8 cellular contexts compared by ENCODE assay signal in the genomic region with DNA sequence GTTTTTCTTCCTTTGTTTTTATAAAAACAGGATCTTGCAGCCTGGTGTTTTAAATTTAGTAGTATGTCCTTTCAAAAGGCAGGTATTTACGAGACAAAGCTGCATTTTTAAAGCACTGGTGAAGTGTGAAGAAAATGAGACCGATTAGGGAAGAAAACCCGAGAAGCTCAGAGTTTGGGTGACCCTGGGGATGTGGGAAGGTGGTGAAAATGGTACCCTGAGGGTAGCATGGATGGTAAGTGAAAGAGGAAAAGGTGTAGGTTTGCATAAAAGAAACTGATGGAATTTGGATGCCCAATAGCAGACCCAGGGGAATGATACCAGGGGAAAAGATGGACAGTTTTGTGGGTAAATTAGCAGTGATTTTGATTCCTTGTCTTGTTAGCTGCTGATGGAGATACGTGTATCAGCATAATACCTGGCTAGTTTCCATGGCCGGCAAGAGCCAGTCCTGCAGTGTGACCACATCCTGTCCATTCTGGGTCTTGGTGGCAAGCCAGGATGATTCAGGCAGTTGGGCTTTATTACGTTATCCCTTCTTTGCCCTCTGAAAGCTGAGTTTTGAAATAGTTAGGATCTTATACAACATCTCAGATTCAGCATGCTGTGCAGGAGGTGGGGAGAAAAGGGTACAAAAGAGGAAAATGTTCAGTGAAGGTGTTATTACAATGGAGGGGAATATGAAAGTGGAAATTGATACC. TPM values are rescaled to one million over a fixed set of nuclear protein-coding genes. Genes with fewer than 3 reads are reported as not detected.
DNase-seq lines count a peak whose midpoint lies in the region; ATAC-seq and TF ChIP-seq lines count a peak whose summit lies in the region.

No MANE protein-coding gene starts in this region.

- H3K4me1 ChIP-seq in A673 (ENCODE audit: insufficient read depth, low read length, poor library complexity, severe bottlenecking) (peaks cover 27% of the 10 kb centered on the region), gastroesophageal sphincter (peaks cover 0 to 21% (median 3%) of the 10 kb centered on the region in 3 donors)

- ATAC-seq in gastroesophageal sphincter (peak; percentile 98), HG03521 (IDR thresholded peaks at IDR 0.05; ENCODE audit: unreplicated experiment) (no peak)

- H3K27me3 ChIP-seq in A673 (replicated peaks; ENCODE audit: insufficient read depth, low read depth, low read length, poor library complexity) = no peaks in the 10 kb centered on the region
- H3K27me3 ChIP-seq in gastroesophageal sphincter = no peaks in the 10 kb centered on the region

- DNase-seq in A673 (ENCODE audit: low spot score) (peak; percentile 64), HFFc6 (peak; percentile 99), SW 1271 (lab: John Stamatoyannopoulos, UW) (peak; percentile 95 to 99), skeletal muscle cell (ENCODE audit: low read depth) (peak; percentile 99), GM13976 (ENCODE audit: low spot score) (no peak)
- no peak for DNase-seq in stimulated activated CD4-positive, alpha-beta T cell treated with anti-CD3 and anti-CD28 coated beads, Interleukin-2, amount 100 ng/mL, for 24 hours

- peak overlapping the region; percentile 81 for H3K4me3 Mint-ChIP-seq in HFFc6

- H3K36me3 Mint-ChIP-seq in HFFc6 (ENCODE audit: low read depth) = peaks cover 30% of the 10 kb centered on the region

- no peak for TF ChIP-seq POLR2A in gastroesophageal sphincter (IDR thresholded peaks at IDR 0.05)

- H3K4me3 ChIP-seq in A673 (ENCODE audit: low read depth, low read length, poor library complexity, severe bottlenecking) (no peak overlapping the region), gastroesophageal sphincter (no peak overlapping the region), skeletal muscle cell (ENCODE audit: low read depth, low read length) (no peak overlapping the region)

- H3K36me3 ChIP-seq in A673 (ENCODE audit: insufficient read depth, low read length, poor library complexity, severe bottlenecking) (no peaks in the 10 kb centered on the region), gastroesophageal sphincter (no peaks in the 10 kb centered on the region)

- peak overlapping the region; percentile 78 for H3K27ac Mint-ChIP-seq in HFFc6

- 0 to 34% methylated on average over 3 to 6 of the region's 6 CpGs for WGBS in gastroesophageal sphincter (ENCODE audit: low coverage in 1 of 2), 2 donors

- in situ Hi-C loops in GM13976 (cut with MboI; ENCODE audit: low sequenced_read_pairs, unreplicated experiment) = no loop called here

- intact Hi-C loops in A673 (cut with micrococcal nuclease; ENCODE audit: unreplicated experiment) = no loop called here

- peaks cover 2% of the 10 kb centered on the region; the same call in 1 of the 2 replicates for H3K27me3 Mint-ChIP-seq in HFFc6 (ENCODE audit: insufficient read depth)

- TF ChIP-seq EP300 in gastroesophageal sphincter (IDR thresholded peaks at IDR 0.05) = no peak

- peak overlapping the region; percentile 20 for H3K27ac ChIP-seq in A673 (ENCODE audit: low read depth, low read length, poor library complexity, severe bottlenecking)
- H3K27ac ChIP-seq in gastroesophageal sphincter = peak overlapping the region; percentile 27 to 61 (median 56)

- POLR2A ChIA-PET in A673 (lab: Charles Lee; ENCODE audit: low non-redundant PET) = no interaction called here

- BruUV-seq in A673 (replicated peaks; lab: Mats Ljungman, UMichigan) = no TSS peak

- TF ChIP-seq CTCF in A673 (conservative IDR thresholded peaks at IDR 0.05; ENCODE audit: low read depth, low read length) (no peak), HFFc6 (IDR thresholded peaks at IDR 0.05) (no peak), gastroesophageal sphincter (IDR thresholded peaks at IDR 0.05) (no peak), GM13976 (IDR thresholded peaks at IDR 0.05; ENCODE audit: borderline replicate concordance, control extremely low read depth, extremely low read depth, insufficient read depth, missing control alignments) (no peak)

- H3K9me3 ChIP-seq in A673 (ENCODE audit: low read depth, low read length, poor library complexity, severe bottlenecking) (no peaks in the 10 kb centered on the region), gastroesophageal sphincter (no peaks in the 10 kb centered on the region)

- H3K9me3 Mint-ChIP-seq in HFFc6 = no peaks in the 10 kb centered on the region

- peaks cover 75% of the 10 kb centered on the region for H3K4me1 Mint-ChIP-seq in HFFc6 (ENCODE audit: low read depth)

- CTCF ChIA-PET in A673 (lab: Charles Lee) = no interaction called here

RNA-seq across cellular contexts. Expression of a gene that starts 8.9 kb away (rescaled TPM):
- total RNA-seq in A673 (2021) (45.4 and 50.2 TPM in 2 replicates), gastroesophageal sphincter (10 to 100 TPM in 3 of 4 donors, 1 to 10 TPM in 1; 3.8 to 22.5 (median 16.3) TPM)
- total RNA-seq in HFFc6 (2021; fragmentation: NEBNext Ultra II Directional; extraction: Animal tissue kit (Norgen Biotek cat#: 25700)) = 10 to 100 TPM; 24.5 to 36.6 (median 32.4) TPM

Comparison
In these comparisons a context has a peak if more than half of its experiments do, and no peak if none do; other contexts are left out.
1. DNase-seq: peak in A673 (single experiment), HFFc6 (single experiment), SW 1271 (2 of 2) and skeletal muscle cell (single experiment); none in GM13976 (single experiment) and stimulated activated CD4-positive, alpha-beta T cell treated with anti-CD3 and anti-CD28 coated beads, Interleukin-2, amount 100 ng/mL, for 24 hours (0 of 2).